In genomic region chr20:64049060-64049886, GRCh38 we compare ENCODE assay signal across 8 cellular contexts. TPM values are rescaled to one million over a fixed set of nuclear protein-coding genes. Genes with fewer than 3 reads are reported as not detected.
DNase-seq lines count a peak whose midpoint lies in the region; ATAC-seq and TF ChIP-seq lines count a peak whose summit lies in the region.

TSS of gene SOX18 (minus strand) at chr20:64049639. CDS start at chr20:64049516, 123 bp downstream.

- H3K27me3 ChIP-seq in gastrocnemius medialis: peaks cover 33 to 44% (median 43%) of the 10 kb centered on the region in 3 donors

- peak within 1 kb of the TSS; percentile 29 for H3K4me3 ChIP-seq in fibroblast of villous mesenchyme (ENCODE audit: low read depth, low read length)
- H3K4me3 ChIP-seq in gastrocnemius medialis: peak within 1 kb of the TSS; percentile 25 to 54 (median 38)

- H3K4me1 ChIP-seq in gastrocnemius medialis: no peaks in the 10 kb centered on the region

- ATAC-seq in gastrocnemius medialis: no peak
- ATAC-seq in GM21529 (IDR thresholded peaks at IDR 0.05; ENCODE audit: unreplicated experiment): no peak
- ATAC-seq in GM18907 (IDR thresholded peaks at IDR 0.05; ENCODE audit: unreplicated experiment): no peak

- in situ Hi-C loops in gastrocnemius medialis (cut with MboI; ENCODE audit: low sequenced_read_pairs in 4 of 4): no loop called here

- peak in 1 of 2 donors; percentile 12 for TF ChIP-seq POLR2A in gastrocnemius medialis (IDR thresholded peaks at IDR 0.05)

- peak within 1 kb of the TSS; percentile 71 to 83 (median 76) for H3K27ac ChIP-seq in gastrocnemius medialis

- no peak for TF ChIP-seq CTCF in fibroblast of villous mesenchyme (IDR thresholded peaks at IDR 0.05; ENCODE audit: insufficient read depth, low read depth, low read length)
- no peak for TF ChIP-seq CTCF in gastrocnemius medialis (IDR thresholded peaks at IDR 0.05 in 4 of 5, conservative IDR thresholded peaks at IDR 0.05 in 1 of 5)

- DNase-seq in NCI-H2227 (lab: John Stamatoyannopoulos, UW; ENCODE audit: unreplicated experiment): peak; percentile 54
- no peak for DNase-seq in NCI-H2227 treated with DMSO at 0.1 percent for 48 hours (lab: John Stamatoyannopoulos, UW)
- DNase-seq in UCSD-AML1 (lab: John Stamatoyannopoulos, UW; ENCODE audit: unreplicated experiment): peak; percentile 66
- peak; percentile 41 for DNase-seq in fibroblast of villous mesenchyme (ENCODE audit: low read depth)
- no peak for DNase-seq in gastrocnemius medialis
- no peak for DNase-seq in RKO (ENCODE audit: low spot score)

- intact Hi-C loops in gastrocnemius medialis (cut with DNase I; ENCODE audit: low total_unique reads): no loop called here

- H3K9me3 ChIP-seq in gastrocnemius medialis: no peaks in the 10 kb centered on the region

- H3K36me3 ChIP-seq in gastrocnemius medialis: no peaks in the 10 kb centered on the region

RNA-seq across cellular contexts. Expression of gene SOX18, which starts in this region (rescaled TPM):
- total RNA-seq in fibroblast of villous mesenchyme: under 0.01 TPM in 1 of 2 replicates, not detected in the other
- 1 to 10 TPM; 2.9 to 6.5 (median 5.6) TPM for total RNA-seq in gastrocnemius medialis

Comparison
In these comparisons a context has a peak if more than half of its experiments do, and no peak if none do; other contexts are left out.
1. DNase-seq: peak in NCI-H2227 (single experiment) and UCSD-AML1 (single experiment); none in NCI-H2227 treated with DMSO at 0.1 percent for 48 hours (single experiment), gastrocnemius medialis (0 of 2) and RKO (single experiment).
2. Peak in DNase-seq and H3K4me3 ChIP-seq in fibroblast of villous mesenchyme; RNA of the gene not detected or under 1 TPM.